ENCODE assay signal across 1 cellular context in the genomic region with DNA sequence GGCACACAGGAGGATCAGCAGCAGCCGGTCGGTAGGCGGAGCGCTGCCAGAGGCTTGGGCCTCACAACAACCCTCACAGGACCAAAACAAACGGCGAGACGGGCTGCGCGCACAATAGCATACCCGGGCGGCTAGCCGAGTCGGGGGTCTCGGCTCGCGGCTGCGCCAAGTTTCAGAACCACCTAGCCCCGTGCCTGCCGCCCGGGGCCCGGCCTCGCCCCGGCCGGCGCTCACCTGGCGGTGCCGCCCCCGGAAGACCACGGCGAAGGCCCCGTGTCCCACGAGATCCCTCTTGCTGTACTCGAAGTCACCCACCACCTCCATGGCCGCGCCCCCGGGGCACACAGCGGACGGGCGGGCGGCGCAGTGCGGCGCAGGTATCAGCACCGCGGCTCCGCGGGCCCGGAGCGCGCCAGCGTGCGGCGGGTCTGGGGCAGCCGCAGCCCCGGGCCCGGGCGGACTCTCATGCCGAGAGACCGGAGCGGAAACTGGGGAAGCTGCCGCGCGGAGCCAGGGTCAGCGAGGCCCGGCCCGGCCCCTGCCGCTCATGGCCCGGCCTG.
TF ChIP-seq lines count a peak whose summit lies in the region.

No MANE protein-coding gene starts in this region.

TF ChIP-seq in HepG2, 621 proteins besides CTCF, POLR2A, EP300 and RAD21 (continues in another document):
- TF ChIP-seq, protein P1, sequence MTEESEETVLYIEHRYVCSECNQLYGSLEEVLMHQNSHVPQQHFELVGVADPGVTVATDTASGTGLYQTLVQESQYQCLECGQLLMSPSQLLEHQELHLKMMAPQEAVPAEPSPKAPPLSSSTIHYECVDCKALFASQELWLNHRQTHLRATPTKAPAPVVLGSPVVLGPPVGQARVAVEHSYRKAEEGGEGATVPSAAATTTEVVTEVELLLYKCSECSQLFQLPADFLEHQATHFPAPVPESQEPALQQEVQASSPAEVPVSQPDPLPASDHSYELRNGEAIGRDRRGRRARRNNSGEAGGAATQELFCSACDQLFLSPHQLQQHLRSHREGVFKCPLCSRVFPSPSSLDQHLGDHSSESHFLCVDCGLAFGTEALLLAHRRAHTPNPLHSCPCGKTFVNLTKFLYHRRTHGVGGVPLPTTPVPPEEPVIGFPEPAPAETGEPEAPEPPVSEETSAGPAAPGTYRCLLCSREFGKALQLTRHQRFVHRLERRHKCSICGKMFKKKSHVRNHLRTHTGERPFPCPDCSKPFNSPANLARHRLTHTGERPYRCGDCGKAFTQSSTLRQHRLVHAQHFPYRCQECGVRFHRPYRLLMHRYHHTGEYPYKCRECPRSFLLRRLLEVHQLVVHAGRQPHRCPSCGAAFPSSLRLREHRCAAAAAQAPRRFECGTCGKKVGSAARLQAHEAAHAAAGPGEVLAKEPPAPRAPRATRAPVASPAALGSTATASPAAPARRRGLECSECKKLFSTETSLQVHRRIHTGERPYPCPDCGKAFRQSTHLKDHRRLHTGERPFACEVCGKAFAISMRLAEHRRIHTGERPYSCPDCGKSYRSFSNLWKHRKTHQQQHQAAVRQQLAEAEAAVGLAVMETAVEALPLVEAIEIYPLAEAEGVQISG (CRISPR knock-in tag; IDR thresholded peaks at IDR 0.05): peak; percentile 41; the same call in 1 of the 2 replicates
- peak; percentile 37; the same call in 1 of the 2 replicates for TF ChIP-seq MYC (CRISPR knock-in tag; IDR thresholded peaks at IDR 0.05; ENCODE audit: borderline replicate concordance)
- 0 out of 2 replicates have a peak, but pooled peaks have one; percentile 31 for TF ChIP-seq ZBTB7B (CRISPR knock-in tag; IDR thresholded peaks at IDR 0.05)
- no peak for TF ChIP-seq SIN3B (IDR thresholded peaks at IDR 0.05; ENCODE audit: low read length)
- 0 out of 2 replicates have a peak, but pooled peaks have one; percentile 23 for TF ChIP-seq HOXD1 (CRISPR knock-in tag; IDR thresholded peaks at IDR 0.05)
- TF ChIP-seq, protein P2, sequence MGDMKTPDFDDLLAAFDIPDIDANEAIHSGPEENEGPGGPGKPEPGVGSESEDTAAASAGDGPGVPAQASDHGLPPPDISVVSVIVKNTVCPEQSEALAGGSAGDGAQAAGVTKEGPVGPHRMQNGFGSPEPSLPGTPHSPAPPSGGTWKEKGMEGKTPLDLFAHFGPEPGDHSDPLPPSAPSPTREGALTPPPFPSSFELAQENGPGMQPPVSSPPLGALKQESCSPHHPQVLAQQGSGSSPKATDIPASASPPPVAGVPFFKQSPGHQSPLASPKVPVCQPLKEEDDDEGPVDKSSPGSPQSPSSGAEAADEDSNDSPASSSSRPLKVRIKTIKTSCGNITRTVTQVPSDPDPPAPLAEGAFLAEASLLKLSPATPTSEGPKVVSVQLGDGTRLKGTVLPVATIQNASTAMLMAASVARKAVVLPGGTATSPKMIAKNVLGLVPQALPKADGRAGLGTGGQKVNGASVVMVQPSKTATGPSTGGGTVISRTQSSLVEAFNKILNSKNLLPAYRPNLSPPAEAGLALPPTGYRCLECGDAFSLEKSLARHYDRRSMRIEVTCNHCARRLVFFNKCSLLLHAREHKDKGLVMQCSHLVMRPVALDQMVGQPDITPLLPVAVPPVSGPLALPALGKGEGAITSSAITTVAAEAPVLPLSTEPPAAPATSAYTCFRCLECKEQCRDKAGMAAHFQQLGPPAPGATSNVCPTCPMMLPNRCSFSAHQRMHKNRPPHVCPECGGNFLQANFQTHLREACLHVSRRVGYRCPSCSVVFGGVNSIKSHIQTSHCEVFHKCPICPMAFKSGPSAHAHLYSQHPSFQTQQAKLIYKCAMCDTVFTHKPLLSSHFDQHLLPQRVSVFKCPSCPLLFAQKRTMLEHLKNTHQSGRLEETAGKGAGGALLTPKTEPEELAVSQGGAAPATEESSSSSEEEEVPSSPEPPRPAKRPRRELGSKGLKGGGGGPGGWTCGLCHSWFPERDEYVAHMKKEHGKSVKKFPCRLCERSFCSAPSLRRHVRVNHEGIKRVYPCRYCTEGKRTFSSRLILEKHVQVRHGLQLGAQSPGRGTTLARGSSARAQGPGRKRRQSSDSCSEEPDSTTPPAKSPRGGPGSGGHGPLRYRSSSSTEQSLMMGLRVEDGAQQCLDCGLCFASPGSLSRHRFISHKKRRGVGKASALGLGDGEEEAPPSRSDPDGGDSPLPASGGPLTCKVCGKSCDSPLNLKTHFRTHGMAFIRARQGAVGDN (CRISPR knock-in tag; IDR thresholded peaks at IDR 0.05): peak; percentile 76
- peak; percentile 35; the same call in 1 of the 2 replicates for TF ChIP-seq ZNF790 (CRISPR knock-in tag; IDR thresholded peaks at IDR 0.05; ENCODE audit: borderline replicate concordance)
- TF ChIP-seq, protein P3, sequence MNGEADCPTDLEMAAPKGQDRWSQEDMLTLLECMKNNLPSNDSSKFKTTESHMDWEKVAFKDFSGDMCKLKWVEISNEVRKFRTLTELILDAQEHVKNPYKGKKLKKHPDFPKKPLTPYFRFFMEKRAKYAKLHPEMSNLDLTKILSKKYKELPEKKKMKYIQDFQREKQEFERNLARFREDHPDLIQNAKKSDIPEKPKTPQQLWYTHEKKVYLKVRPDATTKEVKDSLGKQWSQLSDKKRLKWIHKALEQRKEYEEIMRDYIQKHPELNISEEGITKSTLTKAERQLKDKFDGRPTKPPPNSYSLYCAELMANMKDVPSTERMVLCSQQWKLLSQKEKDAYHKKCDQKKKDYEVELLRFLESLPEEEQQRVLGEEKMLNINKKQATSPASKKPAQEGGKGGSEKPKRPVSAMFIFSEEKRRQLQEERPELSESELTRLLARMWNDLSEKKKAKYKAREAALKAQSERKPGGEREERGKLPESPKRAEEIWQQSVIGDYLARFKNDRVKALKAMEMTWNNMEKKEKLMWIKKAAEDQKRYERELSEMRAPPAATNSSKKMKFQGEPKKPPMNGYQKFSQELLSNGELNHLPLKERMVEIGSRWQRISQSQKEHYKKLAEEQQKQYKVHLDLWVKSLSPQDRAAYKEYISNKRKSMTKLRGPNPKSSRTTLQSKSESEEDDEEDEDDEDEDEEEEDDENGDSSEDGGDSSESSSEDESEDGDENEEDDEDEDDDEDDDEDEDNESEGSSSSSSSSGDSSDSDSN (CRISPR knock-in tag; IDR thresholded peaks at IDR 0.05): peak; percentile 68
- TF ChIP-seq, protein P4, sequence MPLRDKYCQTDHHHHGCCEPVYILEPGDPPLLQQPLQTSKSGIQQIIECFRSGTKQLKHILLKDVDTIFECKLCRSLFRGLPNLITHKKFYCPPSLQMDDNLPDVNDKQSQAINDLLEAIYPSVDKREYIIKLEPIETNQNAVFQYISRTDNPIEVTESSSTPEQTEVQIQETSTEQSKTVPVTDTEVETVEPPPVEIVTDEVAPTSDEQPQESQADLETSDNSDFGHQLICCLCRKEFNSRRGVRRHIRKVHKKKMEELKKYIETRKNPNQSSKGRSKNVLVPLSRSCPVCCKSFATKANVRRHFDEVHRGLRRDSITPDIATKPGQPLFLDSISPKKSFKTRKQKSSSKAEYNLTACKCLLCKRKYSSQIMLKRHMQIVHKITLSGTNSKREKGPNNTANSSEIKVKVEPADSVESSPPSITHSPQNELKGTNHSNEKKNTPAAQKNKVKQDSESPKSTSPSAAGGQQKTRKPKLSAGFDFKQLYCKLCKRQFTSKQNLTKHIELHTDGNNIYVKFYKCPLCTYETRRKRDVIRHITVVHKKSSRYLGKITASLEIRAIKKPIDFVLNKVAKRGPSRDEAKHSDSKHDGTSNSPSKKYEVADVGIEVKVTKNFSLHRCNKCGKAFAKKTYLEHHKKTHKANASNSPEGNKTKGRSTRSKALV (CRISPR knock-in tag; IDR thresholded peaks at IDR 0.05): 0 out of 2 replicates have a peak, but pooled peaks have one; percentile 39
- TF ChIP-seq, protein P5, sequence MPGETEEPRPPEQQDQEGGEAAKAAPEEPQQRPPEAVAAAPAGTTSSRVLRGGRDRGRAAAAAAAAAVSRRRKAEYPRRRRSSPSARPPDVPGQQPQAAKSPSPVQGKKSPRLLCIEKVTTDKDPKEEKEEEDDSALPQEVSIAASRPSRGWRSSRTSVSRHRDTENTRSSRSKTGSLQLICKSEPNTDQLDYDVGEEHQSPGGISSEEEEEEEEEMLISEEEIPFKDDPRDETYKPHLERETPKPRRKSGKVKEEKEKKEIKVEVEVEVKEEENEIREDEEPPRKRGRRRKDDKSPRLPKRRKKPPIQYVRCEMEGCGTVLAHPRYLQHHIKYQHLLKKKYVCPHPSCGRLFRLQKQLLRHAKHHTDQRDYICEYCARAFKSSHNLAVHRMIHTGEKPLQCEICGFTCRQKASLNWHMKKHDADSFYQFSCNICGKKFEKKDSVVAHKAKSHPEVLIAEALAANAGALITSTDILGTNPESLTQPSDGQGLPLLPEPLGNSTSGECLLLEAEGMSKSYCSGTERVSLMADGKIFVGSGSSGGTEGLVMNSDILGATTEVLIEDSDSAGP (CRISPR knock-in tag; IDR thresholded peaks at IDR 0.05; ENCODE audit: borderline replicate concordance): peak; percentile 48; the same call in 1 of the 2 replicates
- TF ChIP-seq RNF2 (conservative IDR thresholded peaks at IDR 0.05; ENCODE audit: low read depth): peak; percentile 40; the same call in 1 of the 2 replicates
- TF ChIP-seq NFKB2 (CRISPR knock-in tag; IDR thresholded peaks at IDR 0.05; ENCODE audit: borderline replicate concordance): peak; percentile 76; the same call in 1 of the 2 replicates
- peak; percentile 68; the same call in 1 of the 2 replicates for TF ChIP-seq ARHGAP35 (CRISPR knock-in tag; IDR thresholded peaks at IDR 0.05; ENCODE audit: borderline replicate concordance)
- TF ChIP-seq, protein P6, sequence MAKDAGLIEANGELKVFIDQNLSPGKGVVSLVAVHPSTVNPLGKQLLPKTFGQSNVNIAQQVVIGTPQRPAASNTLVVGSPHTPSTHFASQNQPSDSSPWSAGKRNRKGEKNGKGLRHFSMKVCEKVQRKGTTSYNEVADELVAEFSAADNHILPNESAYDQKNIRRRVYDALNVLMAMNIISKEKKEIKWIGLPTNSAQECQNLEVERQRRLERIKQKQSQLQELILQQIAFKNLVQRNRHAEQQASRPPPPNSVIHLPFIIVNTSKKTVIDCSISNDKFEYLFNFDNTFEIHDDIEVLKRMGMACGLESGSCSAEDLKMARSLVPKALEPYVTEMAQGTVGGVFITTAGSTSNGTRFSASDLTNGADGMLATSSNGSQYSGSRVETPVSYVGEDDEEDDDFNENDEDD (CRISPR knock-in tag; IDR thresholded peaks at IDR 0.05; ENCODE audit: borderline replicate concordance): peak; percentile 52; the same call in 1 of the 2 replicates
- 0 out of 2 replicates have a peak, but pooled peaks have one; percentile 30 for TF ChIP-seq KDM2A (CRISPR knock-in tag; IDR thresholded peaks at IDR 0.05; ENCODE audit: borderline replicate concordance, low read depth)
- peak; percentile 61 for TF ChIP-seq ZFY (CRISPR knock-in tag; IDR thresholded peaks at IDR 0.05)
- 0 out of 2 replicates have a peak, but pooled peaks have one; percentile 26 for TF ChIP-seq ZSCAN21 (CRISPR knock-in tag; IDR thresholded peaks at IDR 0.05; ENCODE audit: borderline replicate concordance)
- TF ChIP-seq PITX1 (CRISPR knock-in tag; IDR thresholded peaks at IDR 0.05): 0 out of 2 replicates have a peak, but pooled peaks have one; percentile 34
- TF ChIP-seq ZSCAN20 (CRISPR knock-in tag; IDR thresholded peaks at IDR 0.05; ENCODE audit: borderline replicate concordance): peak; percentile 45; the same call in 1 of the 2 replicates
- no peak for TF ChIP-seq MAZ (IDR thresholded peaks at IDR 0.05; ENCODE audit: borderline replicate concordance, low read depth, low read length)
- TF ChIP-seq MAZ (CRISPR knock-in tag; IDR thresholded peaks at IDR 0.05; ENCODE audit: low read depth): no peak
- TF ChIP-seq, protein P7, sequence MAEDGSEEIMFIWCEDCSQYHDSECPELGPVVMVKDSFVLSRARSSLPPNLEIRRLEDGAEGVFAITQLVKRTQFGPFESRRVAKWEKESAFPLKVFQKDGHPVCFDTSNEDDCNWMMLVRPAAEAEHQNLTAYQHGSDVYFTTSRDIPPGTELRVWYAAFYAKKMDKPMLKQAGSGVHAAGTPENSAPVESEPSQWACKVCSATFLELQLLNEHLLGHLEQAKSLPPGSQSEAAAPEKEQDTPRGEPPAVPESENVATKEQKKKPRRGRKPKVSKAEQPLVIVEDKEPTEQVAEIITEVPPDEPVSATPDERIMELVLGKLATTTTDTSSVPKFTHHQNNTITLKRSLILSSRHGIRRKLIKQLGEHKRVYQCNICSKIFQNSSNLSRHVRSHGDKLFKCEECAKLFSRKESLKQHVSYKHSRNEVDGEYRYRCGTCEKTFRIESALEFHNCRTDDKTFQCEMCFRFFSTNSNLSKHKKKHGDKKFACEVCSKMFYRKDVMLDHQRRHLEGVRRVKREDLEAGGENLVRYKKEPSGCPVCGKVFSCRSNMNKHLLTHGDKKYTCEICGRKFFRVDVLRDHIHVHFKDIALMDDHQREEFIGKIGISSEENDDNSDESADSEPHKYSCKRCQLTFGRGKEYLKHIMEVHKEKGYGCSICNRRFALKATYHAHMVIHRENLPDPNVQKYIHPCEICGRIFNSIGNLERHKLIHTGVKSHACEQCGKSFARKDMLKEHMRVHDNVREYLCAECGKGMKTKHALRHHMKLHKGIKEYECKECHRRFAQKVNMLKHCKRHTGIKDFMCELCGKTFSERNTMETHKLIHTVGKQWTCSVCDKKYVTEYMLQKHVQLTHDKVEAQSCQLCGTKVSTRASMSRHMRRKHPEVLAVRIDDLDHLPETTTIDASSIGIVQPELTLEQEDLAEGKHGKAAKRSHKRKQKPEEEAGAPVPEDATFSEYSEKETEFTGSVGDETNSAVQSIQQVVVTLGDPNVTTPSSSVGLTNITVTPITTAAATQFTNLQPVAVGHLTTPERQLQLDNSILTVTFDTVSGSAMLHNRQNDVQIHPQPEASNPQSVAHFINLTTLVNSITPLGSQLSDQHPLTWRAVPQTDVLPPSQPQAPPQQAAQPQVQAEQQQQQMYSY (CRISPR knock-in tag; IDR thresholded peaks at IDR 0.05): no peak
- 0 out of 2 replicates have a peak, but pooled peaks have one; percentile 61 for TF ChIP-seq ZNF225 (CRISPR knock-in tag; IDR thresholded peaks at IDR 0.05)
- TF ChIP-seq HOXA3 (CRISPR knock-in tag; IDR thresholded peaks at IDR 0.05): peak; percentile 12; the same call in 1 of the 2 replicates
- no peak for TF ChIP-seq GATAD1 (CRISPR knock-in tag; IDR thresholded peaks at IDR 0.05)
- TF ChIP-seq ZKSCAN8 (CRISPR knock-in tag; IDR thresholded peaks at IDR 0.05; ENCODE audit: borderline replicate concordance): no peak
- no peak for TF ChIP-seq ZNF781 (CRISPR knock-in tag; IDR thresholded peaks at IDR 0.05; ENCODE audit: borderline replicate concordance, not compliant biosample characterization)
- peak; percentile 27; the same call in 1 of the 2 replicates for TF ChIP-seq STAG1 (CRISPR knock-in tag; IDR thresholded peaks at IDR 0.05)
- peak; percentile 55; the same call in 1 of the 2 replicates for TF ChIP-seq GABPB1 (CRISPR knock-in tag; IDR thresholded peaks at IDR 0.05)
- peak; percentile 51 for TF ChIP-seq ZFX (CRISPR knock-in tag; IDR thresholded peaks at IDR 0.05; ENCODE audit: low read depth)
